ENCODE assay signal across 34 cellular contexts in the genomic region with DNA sequence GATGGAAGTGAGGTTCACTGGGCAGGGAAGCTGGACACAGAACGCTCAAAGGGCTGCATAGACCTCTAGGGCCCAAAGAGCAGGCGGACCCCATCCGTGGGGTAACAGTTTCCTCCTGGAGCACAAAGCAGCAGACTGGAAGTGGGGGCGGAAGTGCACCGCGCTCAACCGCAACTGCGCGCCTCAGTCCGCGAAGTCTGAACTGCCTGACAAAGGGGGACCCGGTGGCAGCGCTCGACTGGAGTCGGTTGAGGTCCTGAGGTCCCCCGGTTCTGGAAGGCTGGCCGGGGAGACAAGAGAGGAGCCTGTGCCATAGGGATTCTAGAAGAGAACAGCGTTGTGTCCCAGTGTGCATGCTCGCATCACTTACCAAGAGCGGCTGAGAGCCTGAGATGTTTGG.
"Had no signal": no experiment of that assay in that cellular context is flagged by ENCODE, and none has a peak within 500 bp of the region (broad histone marks: within the 10 kb centered on the region; RNA-seq: fewer than 3 reads in every experiment).

No MANE protein-coding gene starts in this region.

- DNase-seq: Karpas-422, Kasumi-1, MG63, MM.1S, MV-4-11, NCI-H1048, NCI-H1092, NCI-H1092 treated with DMSO at 0.1 percent for 48 hours, NCI-H1105, NCI-H1105 treated with DMSO at 0.1 percent for 48 hours, NCI-H1417, NCI-H1417 treated with DMSO at 0.1 percent for 48 hours, NCI-H1436, NCI-H1436 treated with DMSO at 0.1 percent for 48 hours, NCI-H146, NCI-H1694, NCI-H1694 treated with DMSO at 0.1 percent for 48 hours, NCI-H187, NCI-H187 treated with DMSO at 0.1 percent for 48 hours, NCI-H1930, NCI-H2029, NCI-H2029 treated with DMSO at 0.1 percent for 48 hours, NCI-H2081, NCI-H2081 treated with DMSO at 0.1 percent for 48 hours, NCI-H2107, NCI-H2171, NCI-H2171 treated with DMSO at 0.1 percent for 48 hours, NCI-H2227 treated with DMSO at 0.1 percent for 48 hours, NCI-H226, NCI-H345, NCI-H446, NCI-H446 treated with DMSO at 0.1 percent for 48 hours, NCI-H510A had no signal

- H3K27ac ChIP-seq: KMS-11 had no signal

- H3K4me3 ChIP-seq: MG63 had no signal

- H3K9me3 ChIP-seq: MG63 had no signal

- H3K36me3 ChIP-seq: MG63 had no signal

- H3K9ac ChIP-seq: KMS-11 had no signal

- H3K4me2 ChIP-seq: KMS-11 had no signal

- H3K27me3 ChIP-seq: MG63 had no signal
